In the genomic region with DNA sequence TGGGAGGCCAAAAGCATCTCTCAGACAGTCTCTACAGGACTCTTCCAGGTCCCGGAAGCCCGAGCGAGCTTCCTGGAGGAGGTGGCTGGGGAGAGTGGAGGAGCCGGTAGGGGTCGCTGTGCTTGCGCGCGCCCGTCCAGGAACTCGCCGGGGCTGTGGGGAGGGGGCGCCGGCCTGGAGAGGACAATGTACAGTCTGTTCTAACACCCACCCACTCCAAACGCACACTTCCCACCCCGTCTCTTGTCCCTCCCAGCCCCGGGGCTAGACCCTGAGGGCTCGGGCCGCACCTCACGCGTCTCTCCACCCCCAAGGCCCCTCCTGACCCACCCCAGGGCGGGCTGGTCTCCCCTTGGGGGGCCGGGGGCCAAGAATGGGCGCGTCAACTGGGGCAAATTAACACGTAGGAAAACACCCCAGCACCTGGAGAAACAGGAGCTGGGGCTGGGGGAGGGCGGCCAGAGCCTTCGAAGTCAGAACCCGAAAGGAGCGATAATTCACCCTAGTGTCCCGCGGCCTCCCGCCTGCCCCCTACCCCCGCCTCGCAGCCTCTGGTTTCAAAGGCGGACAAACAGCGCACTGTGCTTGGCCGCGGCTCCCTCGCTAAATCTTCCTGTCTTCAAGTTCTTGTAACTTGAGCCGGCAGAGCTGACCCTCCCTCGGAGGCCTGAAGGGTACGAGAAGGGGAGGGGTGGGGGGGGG, we compare ENCODE assay signal across 8 cellular contexts.
A peak's percentile ranks its signal among the peaks of the same experiment; 100 is the strongest.
DNase-seq lines count a peak whose midpoint lies in the region; ATAC-seq and TF ChIP-seq lines count a peak whose summit lies in the region.

No MANE protein-coding gene starts in this region.

- H3K9ac ChIP-seq in HUES48 (ENCODE audit: low read depth, low read length), result no peak overlapping the region

- H3K27me3 ChIP-seq in HUES48 (ENCODE audit: control insufficient read depth, insufficient read depth, low read length) (peaks cover 52% of the 10 kb centered on the region), breast epithelium (no peaks in the 10 kb centered on the region)

- TF ChIP-seq POLR2A in breast epithelium (IDR thresholded peaks at IDR 0.05), result no peak

- ATAC-seq in mucosa of descending colon, result peak; percentile 73
- ATAC-seq in GM21528 (IDR thresholded peaks at IDR 0.05; ENCODE audit: low FRiP score, unreplicated experiment), result no peak
- ATAC-seq in HG03175 (IDR thresholded peaks at IDR 0.05; ENCODE audit: unreplicated experiment), result no peak

- DNase-seq in AG20443 (ENCODE audit: low spot score) (peak; percentile 54), breast epithelium (ENCODE audit: low spot score in 2 of 2) (peak in 1 of 2 donors; percentile 38), mucosa of descending colon (peak in 1 of 3 donors; percentile 32), kidney tubule cell (ENCODE audit: low spot score) (no peak), NCI-H1436 (lab: John Stamatoyannopoulos, UW) (no peak)

- H3K4me1 ChIP-seq in HUES48 (ENCODE audit: control insufficient read depth, insufficient read depth, low read length), result peaks cover 17% of the 10 kb centered on the region
- H3K4me1 ChIP-seq in breast epithelium, result peaks cover 4 to 5% of the 10 kb centered on the region in 2 donors
- peaks cover 7% of the 10 kb centered on the region for H3K4me1 ChIP-seq in mucosa of descending colon (ENCODE audit: low read depth)

- intact Hi-C loops in breast epithelium (cut with DNase I; ENCODE audit: low total_unique reads), result no loop called here
- intact Hi-C loops in mucosa of descending colon (cut with DNase I, micrococcal nuclease), result no loop called here

- no peaks in the 10 kb centered on the region for H3K9me3 ChIP-seq in HUES48 (ENCODE audit: control insufficient read depth, insufficient read depth, low read length)
- no peaks in the 10 kb centered on the region for H3K9me3 ChIP-seq in breast epithelium
- H3K9me3 ChIP-seq in mucosa of descending colon, result no peaks in the 10 kb centered on the region

- peak overlapping the region; percentile 74 for H3K27ac ChIP-seq in HUES48 (ENCODE audit: low read depth, low read length)
- H3K27ac ChIP-seq in breast epithelium, result peak overlapping the region; percentile 60 to 78

- H3K4me3 ChIP-seq in HUES48 (ENCODE audit: low read depth, low read length) (peak overlapping the region; percentile 61), breast epithelium (peak overlapping the region in 2 of 3 donors; percentile 36 to 55), mucosa of descending colon (no peak overlapping the region)

- H3K36me3 ChIP-seq in HUES48 (ENCODE audit: control insufficient read depth, insufficient read depth, low read length) (no peaks in the 10 kb centered on the region), breast epithelium (no peaks in the 10 kb centered on the region), mucosa of descending colon (ENCODE audit: low read depth) (no peaks in the 10 kb centered on the region)

- TF ChIP-seq CTCF in breast epithelium (IDR thresholded peaks at IDR 0.05), result peak in 1 of 3 donors; percentile 15
- peak; percentile 24 for TF ChIP-seq CTCF in mucosa of descending colon (IDR thresholded peaks at IDR 0.05)
